ENCODE assay signal across 16 cellular contexts in genomic region chr15:28943146-28943545, GRCh38.
"Had no signal": no experiment of that assay in that cellular context is flagged by ENCODE, and none has a peak within 500 bp of the region (broad histone marks: within the 10 kb centered on the region; RNA-seq: fewer than 3 reads in every experiment).

No MANE protein-coding gene starts in this region.

- H3K4me3 ChIP-seq: left lung, psoas muscle, right lobe of liver had no signal

- H3K27me3 Mint-ChIP-seq: type B pancreatic cell had no signal

- H3K27me3 ChIP-seq: left lung, right lobe of liver had no signal

- H3K9ac ChIP-seq: SK-N-SH had no signal

- ATAC-seq: left lung; psoas muscle; stimulated activated effector memory CD8-positive, alpha-beta T cell treated with anti-CD3 and anti-CD28 coated beads, Interleukin-12 subunit alpha, Interleukin-12 subunit beta, amount 100 ng/mL, for 72 hours had no signal

- H3K4me3 Mint-ChIP-seq: stimulated activated effector memory CD8-positive, alpha-beta T cell treated with anti-CD3 and anti-CD28 coated beads, Interleukin-12 subunit alpha, Interleukin-12 subunit beta, amount 100 ng/mL, for 72 hours; type B pancreatic cell had no signal

- H3K27ac Mint-ChIP-seq: stimulated activated effector memory CD8-positive, alpha-beta T cell treated with anti-CD3 and anti-CD28 coated beads, Interleukin-12 subunit alpha, Interleukin-12 subunit beta, amount 100 ng/mL, for 72 hours; type B pancreatic cell had no signal

- H3K4me1 ChIP-seq: left lung, psoas muscle, right lobe of liver had no signal

- DNase-seq: activated CD4-positive, alpha-beta T cell treated with anti-CD3 and anti-CD28 coated beads for 1 hour; activated CD4-positive, alpha-beta T cell treated with anti-CD3 and anti-CD28 coated beads, Interleukin-2, amount 50 U/mL, for 4 hours; activated gamma-delta T cell; activated T-cell treated with anti-CD3 and anti-CD28 coated beads, Interleukin-2, amount 50 U/mL, for 1 hour; anterior cingulate cortex; kidney; left lung; mammary epithelial cell; psoas muscle; Right ventricle myocardium superior; SK-N-SH; T-helper 1 cell; T1000 had no signal

- H3K9me3 ChIP-seq: left lung, psoas muscle, right lobe of liver, SK-N-SH had no signal

- H3K36me3 Mint-ChIP-seq: stimulated activated effector memory CD8-positive, alpha-beta T cell treated with anti-CD3 and anti-CD28 coated beads, Interleukin-12 subunit alpha, Interleukin-12 subunit beta, amount 100 ng/mL, for 72 hours had no signal

- H3K9me3 Mint-ChIP-seq: type B pancreatic cell had no signal

- H3K9me2 ChIP-seq: SK-N-SH had no signal

- H3K36me3 ChIP-seq: left lung, right lobe of liver had no signal

- H3K4me2 ChIP-seq: SK-N-SH had no signal
